In the genomic region with DNA sequence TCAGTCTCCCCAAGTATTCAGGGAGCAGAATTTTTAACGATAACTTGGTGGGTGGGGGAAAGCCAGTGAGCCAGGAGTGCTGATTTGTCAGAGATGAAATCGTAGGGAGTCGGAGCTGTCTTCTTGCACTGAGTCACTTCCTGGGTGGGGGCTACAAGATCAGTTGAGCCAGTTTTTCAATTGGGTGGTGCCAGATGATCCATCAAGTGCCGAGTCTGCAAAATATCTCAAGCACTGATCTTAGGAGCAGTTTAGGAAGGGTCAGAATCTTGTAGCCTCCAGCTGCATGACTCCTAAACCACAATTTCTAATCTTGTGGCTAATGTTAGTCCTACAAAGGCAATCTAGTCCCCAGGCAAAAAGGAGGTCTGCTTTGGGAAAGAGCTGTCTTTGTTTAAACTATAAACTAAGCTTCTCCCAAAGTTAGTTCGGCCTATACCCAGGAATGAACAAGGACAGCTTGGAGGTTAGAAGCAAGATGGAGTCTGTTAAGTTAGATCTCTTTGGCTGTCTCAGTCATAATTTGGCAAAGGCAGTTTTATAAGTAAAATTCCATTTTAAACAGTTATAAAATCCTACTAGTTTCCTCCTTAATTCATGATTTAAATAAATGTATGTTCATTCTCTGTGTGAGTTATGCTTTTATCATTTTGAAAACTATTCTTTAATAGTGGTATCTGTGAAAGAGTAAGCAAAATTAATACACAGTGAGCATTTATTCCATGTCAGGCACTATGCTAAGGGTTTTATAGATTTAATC, we compare ENCODE assay signal across 10 cellular contexts. TPM values are rescaled to one million over a fixed set of nuclear protein-coding genes. Genes with fewer than 3 reads are reported as not detected.
DNase-seq lines count a peak whose midpoint lies in the region; ATAC-seq, FAIRE-seq and TF ChIP-seq lines count a peak whose summit lies in the region.
"Had no signal": no experiment of that assay in that cellular context is flagged by ENCODE, and none has a peak within 500 bp of the region (broad histone marks: within the 10 kb centered on the region; RNA-seq: fewer than 3 reads in every experiment).

No MANE protein-coding gene starts in this region.

- TF ChIP-seq CTCF in natural killer cell (IDR thresholded peaks at IDR 0.05) = no peak
- no peak for TF ChIP-seq CTCF in lung (IDR thresholded peaks at IDR 0.05; ENCODE audit: control extremely low read depth, extremely low read depth)
- TF ChIP-seq CTCF in type B pancreatic cell (conservative IDR thresholded peaks at IDR 0.05) = no peak
- TF ChIP-seq CTCF in esophagus muscularis mucosa (IDR thresholded peaks at IDR 0.05) = no peak

- peak overlapping the region in 1 of 2 donors; percentile 9 for H3K27ac Mint-ChIP-seq in natural killer cell treated with Interleukin-12 subunit alpha and Interleukin-12 subunit beta and Interleukin-15 and Interleukin-18, amount 100 ng/mL, for 72 hours
- H3K27ac Mint-ChIP-seq in natural killer cell (peak overlapping the region in 1 of 2 donors; percentile 34), type B pancreatic cell (peak overlapping the region; percentile 80)

- no peak for DNase-seq in natural killer cell treated with Interleukin-12 subunit alpha and Interleukin-12 subunit beta and Interleukin-15 and Interleukin-18, amount 100 ng/mL, for 72 hours (ENCODE audit: low spot score)
- DNase-seq in natural killer cell (no peak), lung (ENCODE audit: low spot score) (no peak), type B pancreatic cell (ENCODE audit: extremely low spot score, unreplicated experiment) (no peak), esophagus muscularis mucosa (ENCODE audit: extremely low spot score) (no peak), HTR-8/SVneo (ENCODE audit: insufficient read length, low spot score) (no peak)
- peak; percentile 61 for DNase-seq in activated CD8-positive, alpha-beta memory T cell treated with anti-CD3 and anti-CD28 coated beads, Interleukin-2, amount 50 U/mL, for 48 hours

- FAIRE-seq in HTR-8/SVneo (lab: Jason Lieb, UNC) = no peak
- FAIRE-seq: colon, G401.6 had no signal

- H3K4me3 ChIP-seq in lung (no peak overlapping the region), esophagus muscularis mucosa (no peak overlapping the region)

- TF ChIP-seq POLR2A in esophagus muscularis mucosa (IDR thresholded peaks at IDR 0.05; ENCODE audit: low read depth) = no peak

- no peak for TF ChIP-seq EP300 in esophagus muscularis mucosa (IDR thresholded peaks at IDR 0.05)

- H3K36me3 ChIP-seq in lung (ENCODE audit: control insufficient read depth in 2 of 2, insufficient read depth in 2 of 2, low read length in 2 of 2) (no peaks in the 10 kb centered on the region), esophagus muscularis mucosa (no peaks in the 10 kb centered on the region)

- H3K27me3 ChIP-seq in lung (ENCODE audit: control insufficient read depth, insufficient read depth) (no peaks in the 10 kb centered on the region), esophagus muscularis mucosa (no peaks in the 10 kb centered on the region)

- peaks cover 4 to 16% of the 10 kb centered on the region in 2 donors for H3K4me1 ChIP-seq in lung (ENCODE audit: control insufficient read depth in 2 of 2, insufficient read depth in 2 of 2, low read length in 2 of 2)
- peaks cover 4 to 17% (median 11%) of the 10 kb centered on the region in 4 donors for H3K4me1 ChIP-seq in esophagus muscularis mucosa

- no peaks in the 10 kb centered on the region for H3K9me3 Mint-ChIP-seq in natural killer cell treated with Interleukin-12 subunit alpha and Interleukin-12 subunit beta and Interleukin-15 and Interleukin-18, amount 100 ng/mL, for 72 hours
- H3K9me3 Mint-ChIP-seq in natural killer cell (no peaks in the 10 kb centered on the region), type B pancreatic cell (peaks cover 9% of the 10 kb centered on the region)

- no peaks in the 10 kb centered on the region for H3K27me3 Mint-ChIP-seq in natural killer cell treated with Interleukin-12 subunit alpha and Interleukin-12 subunit beta and Interleukin-15 and Interleukin-18, amount 100 ng/mL, for 72 hours
- H3K27me3 Mint-ChIP-seq in natural killer cell (ENCODE audit: low read depth in 2 of 2) (no peaks in the 10 kb centered on the region), type B pancreatic cell (no peaks in the 10 kb centered on the region)

- peaks cover 7 to 17% of the 10 kb centered on the region in 2 donors for H3K4me1 Mint-ChIP-seq in natural killer cell treated with Interleukin-12 subunit alpha and Interleukin-12 subunit beta and Interleukin-15 and Interleukin-18, amount 100 ng/mL, for 72 hours (ENCODE audit: low read depth in 2 of 2)
- H3K4me1 Mint-ChIP-seq in natural killer cell (peaks cover 6 to 7% of the 10 kb centered on the region in 2 donors), type B pancreatic cell (ENCODE audit: unreplicated experiment) (peaks cover 36% of the 10 kb centered on the region)

- peak overlapping the region in 1 of 2 donors; percentile 40 for H3K27ac ChIP-seq in lung (ENCODE audit: low read depth in 1 of 2, low read length in 1 of 2)
- H3K27ac ChIP-seq in esophagus muscularis mucosa (replicated peaks in 1 of 4) = no peak overlapping the region

- WGBS in lung, 2 donors = 64 to 71% methylated on average over 5 of the region's 5 CpGs
- 48% methylated on average over 5 of the region's 5 CpGs for WGBS in esophagus muscularis mucosa

- peak overlapping the region; percentile 0 for H3K4me3 Mint-ChIP-seq in natural killer cell treated with Interleukin-12 subunit alpha and Interleukin-12 subunit beta and Interleukin-15 and Interleukin-18, amount 100 ng/mL, for 72 hours
- H3K4me3 Mint-ChIP-seq in natural killer cell = no peak overlapping the region
- H3K4me3 Mint-ChIP-seq in type B pancreatic cell = peak overlapping the region; percentile 51

- no peaks in the 10 kb centered on the region for H3K36me3 Mint-ChIP-seq in natural killer cell treated with Interleukin-12 subunit alpha and Interleukin-12 subunit beta and Interleukin-15 and Interleukin-18, amount 100 ng/mL, for 72 hours
- H3K36me3 Mint-ChIP-seq in natural killer cell = no peaks in the 10 kb centered on the region
- H3K36me3 Mint-ChIP-seq in type B pancreatic cell = peaks cover 13% of the 10 kb centered on the region

- ATAC-seq in natural killer cell treated with Interleukin-12 subunit alpha and Interleukin-12 subunit beta and Interleukin-15 and Interleukin-18, amount 100 ng/mL, for 72 hours = peak; percentile 64 to 70
- ATAC-seq in natural killer cell (no peak), lung (ENCODE audit: insufficient read depth, low FRiP score) (peak; percentile 33), GM21529 (IDR thresholded peaks at IDR 0.05; ENCODE audit: unreplicated experiment) (no peak)

- intact Hi-C loops in natural killer cell (cut with micrococcal nuclease) = no loop called here
- intact Hi-C loops in esophagus muscularis mucosa (cut with DNase I) = no loop called here

- no peaks in the 10 kb centered on the region for H3K9me3 ChIP-seq in lung (ENCODE audit: control insufficient read depth in 2 of 2, insufficient read depth in 1 of 2, low read length in 1 of 2)
- no peaks in the 10 kb centered on the region for H3K9me3 ChIP-seq in esophagus muscularis mucosa

RNA-seq across cellular contexts. Expression of gene SLC16A1, which starts 51.7 kb away (rescaled TPM):
- 10 to 100 TPM; 47.8 to 88.4 TPM for total RNA-seq in natural killer cell treated with Interleukin-12 subunit alpha and Interleukin-12 subunit beta and Interleukin-15 and Interleukin-18, amount 100 ng/mL, for 72 hours
- total RNA-seq in natural killer cell (10 to 100 TPM in 2 of 3 donors, 1 to 10 TPM in 1; 8.7 to 18.5 (median 14.0) TPM), lung (10 to 100 TPM in 1 of 2 donors, 1 to 10 TPM in 1; 10.0 to 27.6 TPM), type B pancreatic cell (ENCODE audit: low replicate concordance) (52.2 and 79.3 TPM in 2 replicates), esophagus muscularis mucosa (10 to 100 TPM; 29.9 to 40.1 (median 33.7) TPM)
- polyA plus RNA-seq in lung = 1 to 10 TPM; 2.4 to 6.4 TPM

Comparison
In these comparisons a context has a peak if more than half of its experiments do, and no peak if none do; other contexts are left out.
1. ATAC-seq: peak in natural killer cell treated with Interleukin-12 subunit alpha and Interleukin-12 subunit beta and Interleukin-15 and Interleukin-18, amount 100 ng/mL, for 72 hours (2 of 2) and lung (single experiment); none in natural killer cell (0 of 3) and GM21529 (single experiment).